ENCODE assay signal across 14 cellular contexts in the genomic region with DNA sequence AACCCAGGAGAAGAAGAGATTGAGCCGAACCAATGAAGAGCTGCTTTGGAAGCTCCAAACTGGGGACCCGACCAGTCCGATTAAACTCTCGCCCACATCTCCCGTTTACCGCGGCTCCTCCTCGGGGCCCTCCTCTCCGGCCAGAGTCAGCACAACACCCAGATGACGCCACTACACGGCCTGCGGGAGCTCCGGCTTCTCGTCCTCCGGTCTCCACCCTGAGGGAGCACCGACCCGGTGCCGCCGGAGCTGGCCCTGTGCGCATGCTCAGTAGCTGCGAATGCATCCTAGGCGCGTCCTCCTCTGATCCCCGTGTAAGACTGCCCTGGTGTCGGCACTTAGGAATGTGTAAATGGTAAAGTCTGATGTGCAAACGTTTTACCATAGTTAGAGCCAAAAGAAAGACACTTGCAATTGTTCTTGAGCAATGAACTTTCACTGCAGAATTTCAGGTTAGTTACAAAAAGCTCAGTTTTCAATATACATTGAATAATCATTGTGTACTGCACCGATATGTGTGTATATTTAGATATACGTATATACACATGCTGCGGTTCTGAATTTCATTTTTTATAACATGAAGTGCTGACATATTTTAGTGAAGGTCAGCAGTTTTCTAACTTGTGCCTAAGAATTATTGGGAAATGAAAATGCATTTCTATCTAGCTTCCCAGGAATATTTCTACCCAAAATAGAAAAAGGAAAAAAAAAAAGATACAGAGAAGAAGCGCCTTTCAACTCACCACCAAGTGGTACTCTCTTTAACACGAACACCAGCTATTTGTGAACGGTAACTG.
DNase-seq lines count a peak whose midpoint lies in the region; ATAC-seq lines count a peak whose summit lies in the region.
"Had no signal": no experiment of that assay in that cellular context is flagged by ENCODE, and none has a peak within 500 bp of the region (broad histone marks: within the 10 kb centered on the region; RNA-seq: fewer than 3 reads in every experiment).

No MANE protein-coding gene starts in this region.

- H4K12ac ChIP-seq in trophoblast cell (ENCODE audit: low read depth, low read length): no peak overlapping the region

- H3K4ac ChIP-seq in trophoblast cell (ENCODE audit: low read depth, low read length): no peak overlapping the region

- H4K8ac ChIP-seq in trophoblast cell (ENCODE audit: low read depth, low read length): no peak overlapping the region

- H3K18ac ChIP-seq in trophoblast cell (ENCODE audit: low read length): no peak overlapping the region

- H2AK5ac ChIP-seq in trophoblast cell (ENCODE audit: low read length): no peak overlapping the region

- DNase-seq in NCI-H1105 treated with DMSO at 0.1 percent for 48 hours (lab: John Stamatoyannopoulos, UW) (peak; percentile 36), NCI-H1105 (lab: John Stamatoyannopoulos, UW) (no peak), SK-N-MC (ENCODE audit: low read depth, low spot score) (no peak), hepatic stellate cell (ENCODE audit: low spot score) (peak; percentile 66), trophoblast cell (peak; percentile 43 to 64), NAMALWA (ENCODE audit: low spot score) (no peak), NCI-H1436 (lab: John Stamatoyannopoulos, UW) (no peak)
- DNase-seq: 8988T, Karpas-422, SHP77 treated with DMSO at 0.1 percent for 48 hours, transverse colon had no signal

- peak overlapping the region; percentile 70 for H3K4me3 ChIP-seq in SK-N-MC
- no peak overlapping the region for H3K4me3 ChIP-seq in trophoblast cell (ENCODE audit: low read depth, low read length)
- H3K4me3 ChIP-seq: HAP-1, transverse colon had no signal

- no peak overlapping the region for H4K91ac ChIP-seq in trophoblast cell (ENCODE audit: low read depth, low read length)

- H2BK5ac ChIP-seq in trophoblast cell (ENCODE audit: low read depth, low read length, poor library complexity): no peak overlapping the region

- no peak overlapping the region for H3K27ac ChIP-seq in SK-N-MC
- H3K27ac ChIP-seq in trophoblast cell (ENCODE audit: low read depth, low read length): no peak overlapping the region
- H3K27ac ChIP-seq: epithelial cell of prostate, transverse colon had no signal

- no CpG with 5 or more reads among the region's 32 CpGs for WGBS in trophoblast cell (ENCODE audit: extremely low coverage, insufficient coverage, insufficient read length)

- no peak overlapping the region for H2BK120ac ChIP-seq in trophoblast cell (ENCODE audit: insufficient read depth, low read length, poor library complexity)

- peaks cover 3% of the 10 kb centered on the region for H3K79me1 ChIP-seq in trophoblast cell (ENCODE audit: low read length)

- H3K79me2 ChIP-seq in trophoblast cell (ENCODE audit: control insufficient read depth, insufficient read depth, low read length, poor library complexity): no peaks in the 10 kb centered on the region

- no peaks in the 10 kb centered on the region for H3K27me3 ChIP-seq in trophoblast cell (ENCODE audit: insufficient read depth, low read length)

- H3K36me3 ChIP-seq in SK-N-MC (ENCODE audit: insufficient read depth, low read length) (no peaks in the 10 kb centered on the region), trophoblast cell (ENCODE audit: control insufficient read depth in 1 of 2, insufficient read depth in 2 of 2, low read length in 2 of 2) (peaks cover 3% of the 10 kb centered on the region in 2 experiments)
- H3K36me3 ChIP-seq: HAP-1, transverse colon had no signal

- no peak for ATAC-seq in GM18519 (IDR thresholded peaks at IDR 0.05; ENCODE audit: low FRiP score, unreplicated experiment)

- no peak overlapping the region for H3K9ac ChIP-seq in SK-N-MC (ENCODE audit: insufficient read length)
- no peak overlapping the region for H3K9ac ChIP-seq in trophoblast cell (ENCODE audit: low read length)

- H3K9me3 ChIP-seq in SK-N-MC (ENCODE audit: low read depth, low read length): no peaks in the 10 kb centered on the region
- no peaks in the 10 kb centered on the region for H3K9me3 ChIP-seq in trophoblast cell (ENCODE audit: insufficient read depth, low read depth, low read length)
- H3K9me3 ChIP-seq: HAP-1, transverse colon had no signal

- H3K4me1 ChIP-seq in trophoblast cell (ENCODE audit: control insufficient read depth in 1 of 2, insufficient read depth in 2 of 2, low read length in 2 of 2): peaks cover 3% of the 10 kb centered on the region in 2 experiments
- H3K4me1 ChIP-seq: HAP-1 had no signal

- H2BK12ac ChIP-seq in trophoblast cell (ENCODE audit: low read length): no peak overlapping the region

- no peak overlapping the region for H3K23ac ChIP-seq in trophoblast cell (ENCODE audit: low read length)

- H3K14ac ChIP-seq in trophoblast cell (ENCODE audit: low read length): no peak overlapping the region

- H2AFZ ChIP-seq in trophoblast cell (ENCODE audit: insufficient read depth, low read length, poor library complexity): no peak overlapping the region

- no peak overlapping the region for H3K4me2 ChIP-seq in trophoblast cell (ENCODE audit: low read length)

Comparison
In these comparisons a context has a peak if more than half of its experiments do, and no peak if none do; other contexts are left out.
1. DNase-seq: peak in NCI-H1105 treated with DMSO at 0.1 percent for 48 hours (single experiment), hepatic stellate cell (single experiment) and trophoblast cell (2 of 2); none in NCI-H1105 (single experiment), SK-N-MC (single experiment), NAMALWA (single experiment) and NCI-H1436 (single experiment).